ENCODE assay signal across 1 cellular context in the genomic region with DNA sequence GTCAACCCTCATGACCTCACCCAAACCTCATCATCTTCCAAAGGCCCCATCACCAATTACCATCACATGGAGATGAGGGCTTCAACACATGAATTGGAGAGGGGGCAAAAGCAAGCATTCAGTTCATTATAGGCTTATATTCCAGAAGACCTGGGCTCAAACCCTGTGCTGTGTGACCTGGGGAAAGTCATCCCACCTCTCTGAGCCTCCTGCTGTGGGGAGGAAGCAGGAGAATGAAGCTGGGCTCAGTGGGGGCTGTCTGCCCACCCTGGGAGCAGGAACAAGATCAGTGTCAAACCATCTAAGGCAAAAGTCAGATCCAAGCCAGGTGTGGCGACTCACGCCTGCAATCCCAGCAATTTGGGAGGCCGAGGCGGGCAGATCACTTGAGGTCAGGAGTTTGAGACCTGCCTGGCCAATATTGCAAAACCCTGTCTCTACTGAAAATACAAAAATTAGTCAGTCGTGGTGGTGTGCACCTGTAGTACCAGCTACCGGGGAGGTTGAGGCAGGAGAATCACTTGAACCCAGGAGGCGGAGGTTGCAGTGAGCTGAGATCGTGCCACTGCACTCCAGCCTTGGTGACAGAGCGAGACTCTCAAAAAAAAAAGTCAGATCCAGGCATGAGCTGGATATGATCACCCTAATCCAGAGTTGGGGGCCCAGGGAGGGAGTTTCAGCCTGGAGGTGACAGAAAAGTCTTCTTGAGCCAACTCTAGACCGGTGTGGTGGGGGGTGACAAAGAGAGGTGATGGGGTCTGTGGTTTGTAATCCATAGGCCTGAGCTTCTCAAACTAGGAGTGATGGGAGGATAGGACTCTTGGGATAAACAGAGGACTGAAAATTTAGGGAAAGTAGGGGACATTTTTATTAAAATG.
TF ChIP-seq lines count a peak whose summit lies in the region.

No MANE protein-coding gene starts in this region.

TF ChIP-seq in IMR-90, 13 proteins besides CTCF, POLR2A, EP300 and RAD21:
- no peak for TF ChIP-seq SMC3 (IDR thresholded peaks at IDR 0.05; ENCODE audit: low read depth, low read length)
- no peak for TF ChIP-seq MAFK (IDR thresholded peaks at IDR 0.05; ENCODE audit: low read depth, low read length)
- no peak for TF ChIP-seq RFX5 (IDR thresholded peaks at IDR 0.05; ENCODE audit: low read depth, low read length)
- TF ChIP-seq, protein P1, sequence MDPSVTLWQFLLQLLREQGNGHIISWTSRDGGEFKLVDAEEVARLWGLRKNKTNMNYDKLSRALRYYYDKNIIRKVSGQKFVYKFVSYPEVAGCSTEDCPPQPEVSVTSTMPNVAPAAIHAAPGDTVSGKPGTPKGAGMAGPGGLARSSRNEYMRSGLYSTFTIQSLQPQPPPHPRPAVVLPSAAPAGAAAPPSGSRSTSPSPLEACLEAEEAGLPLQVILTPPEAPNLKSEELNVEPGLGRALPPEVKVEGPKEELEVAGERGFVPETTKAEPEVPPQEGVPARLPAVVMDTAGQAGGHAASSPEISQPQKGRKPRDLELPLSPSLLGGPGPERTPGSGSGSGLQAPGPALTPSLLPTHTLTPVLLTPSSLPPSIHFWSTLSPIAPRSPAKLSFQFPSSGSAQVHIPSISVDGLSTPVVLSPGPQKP (IDR thresholded peaks at IDR 0.05; ENCODE audit: borderline replicate concordance, low read depth, low read length): no peak
- no peak for TF ChIP-seq CHD1 (IDR thresholded peaks at IDR 0.05; ENCODE audit: low read depth, low read length)
- TF ChIP-seq NFE2L2 (IDR thresholded peaks at IDR 0.05; ENCODE audit: low read depth, low read length): no peak
- no peak for TF ChIP-seq FOS (IDR thresholded peaks at IDR 0.05; ENCODE audit: low read depth, low read length)
- no peak for TF ChIP-seq MAZ (IDR thresholded peaks at IDR 0.05; ENCODE audit: borderline replicate concordance, low read depth, low read length)
- TF ChIP-seq, protein P2, sequence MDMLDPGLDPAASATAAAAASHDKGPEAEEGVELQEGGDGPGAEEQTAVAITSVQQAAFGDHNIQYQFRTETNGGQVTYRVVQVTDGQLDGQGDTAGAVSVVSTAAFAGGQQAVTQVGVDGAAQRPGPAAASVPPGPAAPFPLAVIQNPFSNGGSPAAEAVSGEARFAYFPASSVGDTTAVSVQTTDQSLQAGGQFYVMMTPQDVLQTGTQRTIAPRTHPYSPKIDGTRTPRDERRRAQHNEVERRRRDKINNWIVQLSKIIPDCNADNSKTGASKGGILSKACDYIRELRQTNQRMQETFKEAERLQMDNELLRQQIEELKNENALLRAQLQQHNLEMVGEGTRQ (IDR thresholded peaks at IDR 0.05; ENCODE audit: low read depth, low read length): no peak
- no peak for TF ChIP-seq RCOR1 (IDR thresholded peaks at IDR 0.05; ENCODE audit: insufficient replicate concordance, low read length)
TF ChIP-seq in IMR-90: peak in this region for 0.
